In the genomic region with DNA sequence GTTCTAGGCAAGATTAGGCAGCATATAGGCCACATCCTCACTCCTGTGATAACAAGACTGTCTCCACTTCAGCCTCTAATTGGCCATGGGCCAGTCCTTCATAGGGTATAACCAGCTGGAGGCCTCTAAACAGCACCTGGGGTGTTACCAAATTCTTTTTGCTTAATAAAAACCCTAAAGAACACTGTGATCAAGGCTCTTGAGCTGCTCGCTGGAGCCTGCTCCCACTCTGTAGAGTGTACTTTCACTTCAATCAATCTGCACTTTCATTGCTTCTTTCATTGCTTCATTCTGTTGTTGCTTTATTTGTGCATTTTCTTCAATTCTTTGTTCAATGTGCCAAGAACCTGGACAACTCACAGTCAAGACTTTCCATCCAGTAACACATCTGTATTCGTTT, we compare ENCODE assay signal across 9 cellular contexts. TPM values are rescaled to one million over a fixed set of nuclear protein-coding genes. Genes with fewer than 3 reads are reported as not detected.
"Had no signal": no experiment of that assay in that cellular context is flagged by ENCODE, and none has a peak within 500 bp of the region (broad histone marks: within the 10 kb centered on the region; RNA-seq: fewer than 3 reads in every experiment).

No MANE protein-coding gene starts in this region.

- H3K27ac ChIP-seq: HL-60 had no signal

- H3K27ac Mint-ChIP-seq: GM23338, H9 had no signal

- H2AFZ ChIP-seq: GM23338 had no signal

- H3K4me1 Mint-ChIP-seq: GM23338, H9 had no signal

- FAIRE-seq: H1, H54, K562 had no signal

- H3K4me3 ChIP-seq: GM23338, K562 had no signal

- H3K4me3 Mint-ChIP-seq: GM23338, H9 had no signal

- ATAC-seq: GM23338, K562 had no signal

- H3K4me2 ChIP-seq: GM23338 had no signal

- DNase-seq: H9, HCEC 1CT, IMR-90, KG1 had no signal

RNA-seq across cellular contexts. Expression of gene TF, which starts 48.2 kb away (rescaled TPM):
- total RNA-seq: IMR-90 had no signal
